ENCODE assay signal across 1 cellular context in genomic region chr3:54443572-54444161, GRCh38.
TF ChIP-seq lines count a peak whose summit lies in the region.

No MANE protein-coding gene starts in this region.

TF ChIP-seq in HepG2, 621 proteins besides CTCF, POLR2A, EP300 and RAD21 (continued from another document):
- 0 out of 4 replicates have a peak, but pooled peaks of 1 of the 2 experiments have one; percentile 24 for TF ChIP-seq NR2F1 (CRISPR knock-in tag; IDR thresholded peaks at IDR 0.05)
- TF ChIP-seq GABPA (IDR thresholded peaks at IDR 0.05; ENCODE audit: low read depth, low read length), result no peak
- no peak; the same call in 1 of the 2 replicates for TF ChIP-seq GABPA (CRISPR knock-in tag; IDR thresholded peaks at IDR 0.05; ENCODE audit: low read depth)
- 0 out of 2 replicates have a peak, but pooled peaks have one; percentile 40 for TF ChIP-seq MBD4 (IDR thresholded peaks at IDR 0.05; ENCODE audit: borderline replicate concordance, low read length)
- TF ChIP-seq ZNF12 (CRISPR knock-in tag; IDR thresholded peaks at IDR 0.05), result 0 out of 2 replicates have a peak, but pooled peaks have one; percentile 56
- no peak for TF ChIP-seq ZFY (CRISPR knock-in tag; IDR thresholded peaks at IDR 0.05)
- no peak for TF ChIP-seq MAZ (IDR thresholded peaks at IDR 0.05; ENCODE audit: borderline replicate concordance, low read depth, low read length)
- no peak for TF ChIP-seq MAZ (CRISPR knock-in tag; IDR thresholded peaks at IDR 0.05; ENCODE audit: low read depth)
- TF ChIP-seq HMG20B (CRISPR knock-in tag; conservative IDR thresholded peaks at IDR 0.05), result peak; percentile 53; the same call in 1 of the 2 replicates
- TF ChIP-seq ZNF674 (CRISPR knock-in tag; IDR thresholded peaks at IDR 0.05; ENCODE audit: low read depth), result no peak
- TF ChIP-seq NCOR1 (IDR thresholded peaks at IDR 0.05; ENCODE audit: borderline replicate concordance, low read length), result peak; percentile 42; the same call in 1 of the 2 replicates
- TF ChIP-seq ZNF577 (CRISPR knock-in tag; IDR thresholded peaks at IDR 0.05; ENCODE audit: borderline replicate concordance, low read depth), result no peak
- TF ChIP-seq SOX6 (IDR thresholded peaks at IDR 0.05), result no peak
- TF ChIP-seq SOX6 (CRISPR knock-in tag; IDR thresholded peaks at IDR 0.05), result peak; percentile 93
- TF ChIP-seq HNRNPK (IDR thresholded peaks at IDR 0.05; ENCODE audit: low read depth, low read length, poor library complexity, severe bottlenecking), result no peak
- peak; percentile 48; the same call in 1 of the 2 replicates for TF ChIP-seq RXRB (CRISPR knock-in tag; IDR thresholded peaks at IDR 0.05; ENCODE audit: borderline replicate concordance)
- peak; percentile 94 for TF ChIP-seq SOX5 (CRISPR knock-in tag; IDR thresholded peaks at IDR 0.05; ENCODE audit: borderline replicate concordance)
- peak in 1 of 2 experiments; percentile 55; a peak in 1 of 4 replicates for TF ChIP-seq ATF4 (CRISPR knock-in tag; IDR thresholded peaks at IDR 0.05)
- TF ChIP-seq, protein P1, sequence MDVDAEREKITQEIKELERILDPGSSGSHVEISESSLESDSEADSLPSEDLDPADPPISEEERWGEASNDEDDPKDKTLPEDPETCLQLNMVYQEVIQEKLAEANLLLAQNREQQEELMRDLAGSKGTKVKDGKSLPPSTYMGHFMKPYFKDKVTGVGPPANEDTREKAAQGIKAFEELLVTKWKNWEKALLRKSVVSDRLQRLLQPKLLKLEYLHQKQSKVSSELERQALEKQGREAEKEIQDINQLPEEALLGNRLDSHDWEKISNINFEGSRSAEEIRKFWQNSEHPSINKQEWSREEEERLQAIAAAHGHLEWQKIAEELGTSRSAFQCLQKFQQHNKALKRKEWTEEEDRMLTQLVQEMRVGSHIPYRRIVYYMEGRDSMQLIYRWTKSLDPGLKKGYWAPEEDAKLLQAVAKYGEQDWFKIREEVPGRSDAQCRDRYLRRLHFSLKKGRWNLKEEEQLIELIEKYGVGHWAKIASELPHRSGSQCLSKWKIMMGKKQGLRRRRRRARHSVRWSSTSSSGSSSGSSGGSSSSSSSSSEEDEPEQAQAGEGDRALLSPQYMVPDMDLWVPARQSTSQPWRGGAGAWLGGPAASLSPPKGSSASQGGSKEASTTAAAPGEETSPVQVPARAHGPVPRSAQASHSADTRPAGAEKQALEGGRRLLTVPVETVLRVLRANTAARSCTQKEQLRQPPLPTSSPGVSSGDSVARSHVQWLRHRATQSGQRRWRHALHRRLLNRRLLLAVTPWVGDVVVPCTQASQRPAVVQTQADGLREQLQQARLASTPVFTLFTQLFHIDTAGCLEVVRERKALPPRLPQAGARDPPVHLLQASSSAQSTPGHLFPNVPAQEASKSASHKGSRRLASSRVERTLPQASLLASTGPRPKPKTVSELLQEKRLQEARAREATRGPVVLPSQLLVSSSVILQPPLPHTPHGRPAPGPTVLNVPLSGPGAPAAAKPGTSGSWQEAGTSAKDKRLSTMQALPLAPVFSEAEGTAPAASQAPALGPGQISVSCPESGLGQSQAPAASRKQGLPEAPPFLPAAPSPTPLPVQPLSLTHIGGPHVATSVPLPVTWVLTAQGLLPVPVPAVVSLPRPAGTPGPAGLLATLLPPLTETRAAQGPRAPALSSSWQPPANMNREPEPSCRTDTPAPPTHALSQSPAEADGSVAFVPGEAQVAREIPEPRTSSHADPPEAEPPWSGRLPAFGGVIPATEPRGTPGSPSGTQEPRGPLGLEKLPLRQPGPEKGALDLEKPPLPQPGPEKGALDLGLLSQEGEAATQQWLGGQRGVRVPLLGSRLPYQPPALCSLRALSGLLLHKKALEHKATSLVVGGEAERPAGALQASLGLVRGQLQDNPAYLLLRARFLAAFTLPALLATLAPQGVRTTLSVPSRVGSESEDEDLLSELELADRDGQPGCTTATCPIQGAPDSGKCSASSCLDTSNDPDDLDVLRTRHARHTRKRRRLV (CRISPR knock-in tag; IDR thresholded peaks at IDR 0.05), result no peak
- TF ChIP-seq ZNF382 (CRISPR knock-in tag; IDR thresholded peaks at IDR 0.05; ENCODE audit: borderline replicate concordance), result no peak
- peak; percentile 88 for TF ChIP-seq FOSL2 (CRISPR knock-in tag; IDR thresholded peaks at IDR 0.05)
